Comparison of ENCODE assay signal across 18 cellular contexts in genomic region chr13:30918662-30919405, GRCh38.
DNase-seq lines count a peak whose midpoint lies in the region; ATAC-seq and FAIRE-seq lines count a peak whose summit lies in the region.
"Had no signal": no experiment of that assay in that cellular context is flagged by ENCODE, and none has a peak within 500 bp of the region (broad histone marks: within the 10 kb centered on the region; RNA-seq: fewer than 3 reads in every experiment).

No MANE protein-coding gene starts in this region.

- FAIRE-seq in endometrium (lab: Jason Lieb, UNC): peak; percentile 89
- FAIRE-seq: G401.6 had no signal

- DNase-seq in AG20443 (ENCODE audit: low spot score) (peak; percentile 57), GM03348 (ENCODE audit: low spot score) (peak; percentile 48), islet precursor cell (peak; percentile 6), SHP77 (lab: John Stamatoyannopoulos, UW) (no peak), activated gamma-delta T cell (lab: John Stamatoyannopoulos, UW) (no peak), amygdala (lab: John Stamatoyannopoulos, UW) (no peak)
- DNase-seq: DND-41, GOT3, NCI-H1092, NCI-H1436 treated with DMSO at 0.1 percent for 48 hours, NCI-H2029, NCI-H526, PC-3, RPMI8226, SW 1271 had no signal

- no peak for ATAC-seq in GM18520 (IDR thresholded peaks at IDR 0.05; ENCODE audit: unreplicated experiment)
- ATAC-seq: PC-3 had no signal

Comparison
In these comparisons a context has a peak if more than half of its experiments do, and no peak if none do; other contexts are left out.
1. DNase-seq: peak in AG20443 (single experiment), GM03348 (single experiment) and islet precursor cell (single experiment); none in SHP77 (0 of 2), activated gamma-delta T cell (single experiment) and amygdala (0 of 56).